ENCODE assay signal across 21 cellular contexts in the genomic region with DNA sequence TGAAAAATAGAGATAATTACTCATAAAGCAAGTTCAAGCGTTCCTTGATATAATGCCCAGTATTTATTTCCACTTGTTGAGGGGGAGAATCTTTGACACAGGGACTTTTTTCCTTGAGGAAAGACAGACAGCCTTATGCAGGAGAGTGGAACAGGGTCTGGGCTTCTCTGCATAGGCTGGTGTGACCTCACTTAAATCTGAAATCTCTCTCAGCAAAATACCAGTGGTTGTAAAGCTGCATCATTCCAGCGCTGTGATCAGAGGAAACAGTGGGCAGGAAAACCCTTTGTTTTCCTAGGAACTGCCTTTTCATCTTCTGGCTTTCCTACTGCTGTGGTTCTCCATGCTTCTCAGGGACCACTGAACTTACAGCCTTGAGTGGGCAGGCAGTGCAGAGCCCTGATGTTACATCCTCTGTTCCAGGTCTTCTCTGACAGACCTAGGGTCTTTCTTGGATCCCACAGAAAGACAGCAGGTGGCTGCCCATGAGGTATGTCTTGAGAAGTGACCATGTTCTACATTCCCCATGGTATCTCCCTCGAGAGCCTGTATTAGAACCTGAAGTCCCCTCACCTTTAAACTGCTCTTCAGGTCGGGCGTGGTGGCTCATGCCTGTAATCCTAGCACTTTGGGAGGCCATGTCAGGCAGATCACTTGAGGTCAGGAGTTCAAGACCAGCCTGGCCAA. TPM values are rescaled to one million over a fixed set of nuclear protein-coding genes. Genes with fewer than 3 reads are reported as not detected.
DNase-seq lines count a peak whose midpoint lies in the region; ATAC-seq, FAIRE-seq and TF ChIP-seq lines count a peak whose summit lies in the region.
"Had no signal": no experiment of that assay in that cellular context is flagged by ENCODE, and none has a peak within 500 bp of the region (broad histone marks: within the 10 kb centered on the region; RNA-seq: fewer than 3 reads in every experiment).

No MANE protein-coding gene starts in this region.

- H3K36me3 Mint-ChIP-seq in GM23338 (ENCODE audit: low read depth), result no peaks in the 10 kb centered on the region
- H3K36me3 Mint-ChIP-seq in astrocyte (ENCODE audit: low read depth, unreplicated experiment), result no peaks in the 10 kb centered on the region
- no peaks in the 10 kb centered on the region for H3K36me3 Mint-ChIP-seq in neural progenitor cell
- H3K36me3 Mint-ChIP-seq in activated CD8-positive, alpha-beta memory T cell treated with anti-CD3 and anti-CD28 coated beads, Interleukin-2, amount 10 ng/mL, durations not matched to agents 7 days and 5 days, result no peaks in the 10 kb centered on the region

- FAIRE-seq in astrocyte (lab: Jason Lieb, UNC) (no peak), endothelial cell of umbilical vein (lab: Jason Lieb, UNC) (peak; percentile 90)
- FAIRE-seq: G401.6, GM12891 had no signal

- no peak for TF ChIP-seq CTCF in GM23338 (conservative IDR thresholded peaks at IDR 0.05; ENCODE audit: low read depth in 2 of 2)
- no peak for TF ChIP-seq CTCF in astrocyte (IDR thresholded peaks at IDR 0.05; ENCODE audit: insufficient read depth, low read depth, low read length)
- no peak for TF ChIP-seq CTCF in endothelial cell of umbilical vein (IDR thresholded peaks at IDR 0.05; ENCODE audit: extremely low read depth in 1 of 2, insufficient read depth in 1 of 2, low read depth in 1 of 2, low read length in 2 of 2)
- TF ChIP-seq CTCF in neural progenitor cell (IDR thresholded peaks at IDR 0.05), result no peak

- CTCF ChIA-PET in endothelial cell of umbilical vein (lab: Charles Lee), result interaction anchor here (0.6 kb wide), 1 partner anchor 152 kb away, joined by 4 read pairs; no protein-coding TSS in a partner anchor
- CTCF ChIA-PET in activated CD8-positive, alpha-beta memory T cell treated with anti-CD3 and anti-CD28 coated beads, Interleukin-2, amount 10 ng/mL, durations not matched to agents 7 days and 5 days (lab: Charles Lee), result no interaction called here

- no peak overlapping the region for H3K4me3 ChIP-seq in GM23338
- H3K4me3 ChIP-seq in astrocyte (ENCODE audit: insufficient read depth, low read depth, low read length), result no peak overlapping the region
- H3K4me3 ChIP-seq in endothelial cell of umbilical vein (replicated peaks in 1 of 3; ENCODE audit: insufficient read depth in 1 of 3, low read depth in 1 of 3, low read length in 3 of 3), result no peak overlapping the region
- H3K4me3 ChIP-seq in neural progenitor cell, result no peak overlapping the region
- H3K4me3 ChIP-seq: PC-9 had no signal

- dilution Hi-C loops in endothelial cell of umbilical vein (cut with MboI; ENCODE audit: extremely low pct_ligation_motif_present, low sequenced_read_pairs), result no loop called here

- H3K9me3 Mint-ChIP-seq in GM23338 (no peaks in the 10 kb centered on the region), astrocyte (ENCODE audit: unreplicated experiment) (no peaks in the 10 kb centered on the region), neural progenitor cell (no peaks in the 10 kb centered on the region)
- H3K9me3 Mint-ChIP-seq in activated CD8-positive, alpha-beta memory T cell treated with anti-CD3 and anti-CD28 coated beads, Interleukin-2, amount 10 ng/mL, durations not matched to agents 7 days and 5 days (ENCODE audit: low read depth), result no peaks in the 10 kb centered on the region
- H3K9me3 Mint-ChIP-seq: CD4-positive, alpha-beta T cell had no signal

- 0 out of 2 replicates have a peak, but pooled peaks cover 3% of the 10 kb centered on the region for H3K9me2 ChIP-seq in GM23338 (ENCODE audit: insufficient read depth)
- H3K9me2 ChIP-seq: SK-N-SH had no signal

- H3K79me2 ChIP-seq in GM23338 (replicated peaks; ENCODE audit: insufficient read depth), result no peaks in the 10 kb centered on the region
- no peaks in the 10 kb centered on the region for H3K79me2 ChIP-seq in astrocyte (ENCODE audit: insufficient read depth, low read length)
- H3K79me2 ChIP-seq in endothelial cell of umbilical vein (ENCODE audit: control insufficient read depth, insufficient read depth, low read length), result no peaks in the 10 kb centered on the region
- no peaks in the 10 kb centered on the region for H3K79me2 ChIP-seq in neural progenitor cell (ENCODE audit: low read depth)

- H3K9ac ChIP-seq in astrocyte (ENCODE audit: low read length) (no peak overlapping the region), endothelial cell of umbilical vein (replicated peaks; ENCODE audit: extremely low read depth, insufficient read depth, low read length) (no peak overlapping the region), neural progenitor cell (no peak overlapping the region)
- H3K9ac ChIP-seq: SK-N-SH had no signal

- H3K9me3 ChIP-seq in astrocyte (ENCODE audit: insufficient read depth, low read depth, low read length) (no peaks in the 10 kb centered on the region), endothelial cell of umbilical vein (replicated peaks; ENCODE audit: control insufficient read depth, insufficient read depth, low read length) (no peaks in the 10 kb centered on the region), neural progenitor cell (ENCODE audit: low read depth) (no peaks in the 10 kb centered on the region)
- H3K9me3 ChIP-seq: SK-N-SH had no signal

- H3K27me3 ChIP-seq in GM23338 (ENCODE audit: insufficient read depth) (no peaks in the 10 kb centered on the region), astrocyte (ENCODE audit: insufficient read depth, low read length) (no peaks in the 10 kb centered on the region), endothelial cell of umbilical vein (ENCODE audit: control insufficient read depth in 2 of 2, insufficient read depth in 2 of 2, low read length in 2 of 2) (no peaks in the 10 kb centered on the region), neural progenitor cell (no peaks in the 10 kb centered on the region)

- H3K9me1 ChIP-seq in endothelial cell of umbilical vein (replicated peaks; ENCODE audit: control insufficient read depth, extremely low read depth, insufficient read depth, low read length), result no peaks in the 10 kb centered on the region

- no peak for TF ChIP-seq POLR2A in endothelial cell of umbilical vein (IDR thresholded peaks at IDR 0.05; ENCODE audit: low read depth, low read length)

- H2AFZ ChIP-seq in GM23338 (peak overlapping the region; percentile 59), astrocyte (ENCODE audit: low read depth, low read length) (no peak overlapping the region), endothelial cell of umbilical vein (ENCODE audit: low read depth, low read length) (peak overlapping the region; percentile 17), neural progenitor cell (replicated peaks) (peak overlapping the region; percentile 61)
- H2AFZ ChIP-seq: PC-9 had no signal

- POLR2A ChIA-PET in endothelial cell of umbilical vein (lab: Charles Lee), result interaction anchor here (0.7 kb wide), 1 partner anchor 71 kb away, joined by 3 read pairs; no protein-coding TSS in a partner anchor

- no peaks in the 10 kb centered on the region for H3K36me3 ChIP-seq in GM23338 (ENCODE audit: insufficient read depth)
- H3K36me3 ChIP-seq in astrocyte (ENCODE audit: insufficient read depth, low read length), result no peaks in the 10 kb centered on the region
- no peaks in the 10 kb centered on the region for H3K36me3 ChIP-seq in endothelial cell of umbilical vein (ENCODE audit: control insufficient read depth in 2 of 2, extremely low read depth in 1 of 2, insufficient read depth in 2 of 2, low read length in 2 of 2)
- no peaks in the 10 kb centered on the region for H3K36me3 ChIP-seq in neural progenitor cell

- H3K27ac Mint-ChIP-seq in GM23338, result no peak overlapping the region
- no peak overlapping the region for H3K27ac Mint-ChIP-seq in astrocyte (ENCODE audit: unreplicated experiment)
- no peak overlapping the region for H3K27ac Mint-ChIP-seq in neural progenitor cell
- no peak overlapping the region for H3K27ac Mint-ChIP-seq in activated CD8-positive, alpha-beta memory T cell treated with anti-CD3 and anti-CD28 coated beads, Interleukin-2, amount 10 ng/mL, durations not matched to agents 7 days and 5 days
- H3K27ac Mint-ChIP-seq: B cell; CD4-positive, alpha-beta T cell had no signal

- no TSS peak for BruUV-seq in endothelial cell of umbilical vein (replicated peaks; lab: Mats Ljungman, UMichigan)

- H3K27ac ChIP-seq in GM23338 (ENCODE audit: low read depth) (no peak overlapping the region), astrocyte (ENCODE audit: low read depth, low read length) (no peak overlapping the region), endothelial cell of umbilical vein (ENCODE audit: insufficient read depth, low read depth, low read length) (no peak overlapping the region), neural progenitor cell (no peak overlapping the region)
- H3K27ac ChIP-seq: PC-9 had no signal

- intact Hi-C loops in endothelial cell of umbilical vein (cut with micrococcal nuclease), result no loop called here

- H3K4me1 ChIP-seq in GM23338 (ENCODE audit: insufficient read depth), result no peaks in the 10 kb centered on the region
- peaks cover 12% of the 10 kb centered on the region for H3K4me1 ChIP-seq in astrocyte (ENCODE audit: insufficient read depth, low read length)
- H3K4me1 ChIP-seq in endothelial cell of umbilical vein (ENCODE audit: control insufficient read depth, extremely low read depth, insufficient read depth, low read length), result no peaks in the 10 kb centered on the region
- H3K4me1 ChIP-seq in neural progenitor cell, result no peaks in the 10 kb centered on the region

- H4K20me1 ChIP-seq in GM23338 (replicated peaks; ENCODE audit: insufficient read depth), result no peaks in the 10 kb centered on the region
- no peaks in the 10 kb centered on the region for H4K20me1 ChIP-seq in astrocyte (ENCODE audit: insufficient read depth, low read length)
- H4K20me1 ChIP-seq in endothelial cell of umbilical vein (replicated peaks; ENCODE audit: control insufficient read depth, extremely low read depth, insufficient read depth, low read length), result no peaks in the 10 kb centered on the region
- no peaks in the 10 kb centered on the region for H4K20me1 ChIP-seq in neural progenitor cell (ENCODE audit: low read depth)

- no peak overlapping the region for H3K4me3 Mint-ChIP-seq in GM23338
- no peak overlapping the region for H3K4me3 Mint-ChIP-seq in astrocyte (ENCODE audit: unreplicated experiment)
- H3K4me3 Mint-ChIP-seq in neural progenitor cell, result no peak overlapping the region
- H3K4me3 Mint-ChIP-seq in activated CD8-positive, alpha-beta memory T cell treated with anti-CD3 and anti-CD28 coated beads, Interleukin-2, amount 10 ng/mL, durations not matched to agents 7 days and 5 days, result no peak overlapping the region
- H3K4me3 Mint-ChIP-seq: B cell; CD4-positive, alpha-beta T cell had no signal

- H3K4me1 Mint-ChIP-seq in GM23338 (no peaks in the 10 kb centered on the region), astrocyte (ENCODE audit: low read depth, unreplicated experiment) (peaks cover 4% of the 10 kb centered on the region), neural progenitor cell (peaks cover 3% of the 10 kb centered on the region)
- H3K4me1 Mint-ChIP-seq in activated CD8-positive, alpha-beta memory T cell treated with anti-CD3 and anti-CD28 coated beads, Interleukin-2, amount 10 ng/mL, durations not matched to agents 7 days and 5 days, result peaks cover 4% of the 10 kb centered on the region

- H3K27me3 Mint-ChIP-seq in GM23338 (ENCODE audit: insufficient read depth, low read depth, poor library complexity), result peaks cover 2% of the 10 kb centered on the region
- no peaks in the 10 kb centered on the region for H3K27me3 Mint-ChIP-seq in astrocyte (ENCODE audit: low read depth, unreplicated experiment)
- H3K27me3 Mint-ChIP-seq in neural progenitor cell (ENCODE audit: insufficient read depth, low read depth), result peaks cover 3% of the 10 kb centered on the region
- no peaks in the 10 kb centered on the region for H3K27me3 Mint-ChIP-seq in activated CD8-positive, alpha-beta memory T cell treated with anti-CD3 and anti-CD28 coated beads, Interleukin-2, amount 10 ng/mL, durations not matched to agents 7 days and 5 days
- H3K27me3 Mint-ChIP-seq: B cell; CD4-positive, alpha-beta T cell had no signal

- H3F3A ChIP-seq in GM23338 (replicated peaks; ENCODE audit: low read depth) (no peaks in the 10 kb centered on the region), neural progenitor cell (ENCODE audit: low read depth) (no peaks in the 10 kb centered on the region)

- DNase-seq in GM23338 (ENCODE audit: low spot score), result no peak
- DNase-seq in astrocyte (ENCODE audit: low read depth), result peak; percentile 64
- DNase-seq in endothelial cell of umbilical vein (ENCODE audit: low read depth, low spot score), result peak; percentile 59
- DNase-seq in neural progenitor cell (ENCODE audit: low spot score), result no peak
- DNase-seq in activated CD8-positive, alpha-beta memory T cell treated with anti-CD3 and anti-CD28 coated beads, Interleukin-2, amount 10 ng/mL, durations not matched to agents 7 days and 5 days, result no peak
- DNase-seq in amygdala (lab: John Stamatoyannopoulos, UW), result no peak
- DNase-seq: ACHN; Calu3; CD4-positive, alpha-beta T cell; GOT3; Kasumi-1; NCI-H2081 treated with DMSO at 0.1 percent for 48 hours; NCI-H345; PC-9; SK-N-SH had no signal

- no peak overlapping the region for H3K4me2 ChIP-seq in GM23338
- peak overlapping the region; percentile 53 for H3K4me2 ChIP-seq in astrocyte (ENCODE audit: low read length)
- no peak overlapping the region for H3K4me2 ChIP-seq in endothelial cell of umbilical vein (ENCODE audit: insufficient read depth, low read length)
- H3K4me2 ChIP-seq in neural progenitor cell, result no peak overlapping the region
- H3K4me2 ChIP-seq: PC-9, SK-N-SH had no signal

- no peak for ATAC-seq in GM23338
- ATAC-seq in activated CD8-positive, alpha-beta memory T cell treated with anti-CD3 and anti-CD28 coated beads, Interleukin-2, amount 10 ng/mL, durations not matched to agents 7 days and 5 days, result no peak
- no peak for ATAC-seq in HG03045 (IDR thresholded peaks at IDR 0.05; ENCODE audit: unreplicated experiment)
- ATAC-seq in HG02840 (IDR thresholded peaks at IDR 0.05; ENCODE audit: low FRiP score, unreplicated experiment), result no peak
- ATAC-seq: Right ventricle myocardium inferior had no signal

RNA-seq across cellular contexts. Expression of a gene that starts 17.6 kb away (rescaled TPM):
- total RNA-seq in GM23338 (2014; rRNA removed; shearing (Covaris generic)), result 77.2 and 99.2 TPM in 2 replicates
- polyA plus RNA-seq in GM23338 (2016; fragmentation: Nextera tagmentation; extraction: Ambion mirVana), result 32.2 and 34.6 TPM in 2 replicates
- 204 and 231 TPM in 2 replicates for total RNA-seq in astrocyte
- total RNA-seq in endothelial cell of umbilical vein, result 251 and 269 TPM in 2 replicates
- polyA plus RNA-seq in endothelial cell of umbilical vein, result 60.2 and 79.4 TPM in 2 replicates
- 96.1 and 99.2 TPM in 2 replicates for polyA plus RNA-seq in endothelial cell of umbilical vein (2011; cell fraction: cytosol; rRNA removed)
- polyA plus RNA-seq in endothelial cell of umbilical vein (2011; cell fraction: nucleus; rRNA removed), result 286 and 331 TPM in 2 replicates
- 220 and 289 TPM in 2 replicates for polyA plus RNA-seq in endothelial cell of umbilical vein (2012)
- 299 and 319 TPM in 2 replicates for polyA minus RNA-seq in endothelial cell of umbilical vein
- 24.2 TPM for polyA minus RNA-seq in endothelial cell of umbilical vein (2011; cell fraction: cytosol; rRNA and poly(A)+ RNA removed)
- polyA minus RNA-seq in endothelial cell of umbilical vein (2011; cell fraction: nucleus; rRNA and poly(A)+ RNA removed), result 593 and 821 TPM in 2 replicates
- total RNA-seq in neural progenitor cell (ENCODE audit: low replicate concordance), result 91.9 and 99.2 TPM in 2 replicates
- total RNA-seq in activated CD8-positive, alpha-beta memory T cell treated with anti-CD3 and anti-CD28 coated beads, Interleukin-2, amount 10 ng/mL, durations not matched to agents 7 days and 5 days, result 10 to 100 TPM; 42.8 to 45.9 TPM

Comparison
In these comparisons a context has a peak if more than half of its experiments do, and no peak if none do; other contexts are left out.
1. DNase-seq: peak in astrocyte (single experiment) and endothelial cell of umbilical vein (single experiment); none in GM23338 (single experiment), neural progenitor cell (single experiment), activated CD8-positive, alpha-beta memory T cell treated with anti-CD3 and anti-CD28 coated beads, Interleukin-2, amount 10 ng/mL, durations not matched to agents 7 days and 5 days (single experiment) and amygdala (0 of 56).